ENCODE assay signal across 8 cellular contexts in the genomic region with DNA sequence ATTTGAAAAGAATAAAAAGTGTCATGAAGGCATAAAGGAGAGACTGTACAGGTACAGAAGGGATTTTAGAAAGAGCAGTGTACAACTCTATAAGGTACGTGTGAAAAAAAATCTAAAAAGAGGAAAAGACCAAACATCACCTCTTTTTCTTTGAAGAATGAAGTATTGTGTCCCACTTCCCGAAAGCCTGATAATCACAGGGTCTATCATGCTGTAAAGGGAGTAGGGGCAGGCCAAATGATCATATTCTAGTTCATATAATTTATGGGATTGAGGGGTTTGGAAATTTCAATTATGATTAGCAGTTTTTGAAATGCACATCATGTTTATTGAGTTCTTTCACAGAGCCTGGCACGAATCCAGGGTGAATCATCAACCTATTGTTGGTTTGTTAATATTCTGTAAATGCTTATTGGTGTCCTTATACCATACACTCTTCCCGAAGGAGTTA. TPM values are rescaled to one million over a fixed set of nuclear protein-coding genes. Genes with fewer than 3 reads are reported as not detected.
A peak's percentile ranks its signal among the peaks of the same experiment; 100 is the strongest.
DNase-seq lines count a peak whose midpoint lies in the region; TF ChIP-seq lines count a peak whose summit lies in the region.

No MANE protein-coding gene starts in this region.

- H3K9me3 ChIP-seq in adrenal gland (replicated peaks in 1 of 3) (no peaks in the 10 kb centered on the region), iPS-15b (ENCODE audit: control insufficient read depth, insufficient read depth, low read length) (no peaks in the 10 kb centered on the region), smooth muscle cell (replicated peaks; ENCODE audit: low read depth) (no peaks in the 10 kb centered on the region)

- WGBS in adrenal gland, 4 donors: 5 to 19% (median 10%) methylated on average over 3 to 4 of the region's 4 CpGs
- 23% methylated on average over 4 of the region's 4 CpGs for WGBS in smooth muscle cell (ENCODE audit: low lambda C conversion rate)

- peaks cover 36% of the 10 kb centered on the region for H3K27me3 Mint-ChIP-seq in T-helper 1 cell treated with Interleukin-12 subunit alpha and Interleukin-12 subunit beta and Interleukin-4 antibody, amounts not matched to agents 30 μg/mL and 1 μg/mL, for 36 hours (ENCODE audit: low read depth)

- H3K27me3 ChIP-seq in adrenal gland (no peaks in the 10 kb centered on the region), iPS-15b (ENCODE audit: control insufficient read depth, insufficient read depth, low read length) (no peaks in the 10 kb centered on the region), smooth muscle cell (ENCODE audit: low read depth) (no peaks in the 10 kb centered on the region)

- H3K27ac ChIP-seq in adrenal gland (peak overlapping the region; percentile 77 to 99 (median 96)), smooth muscle cell (ENCODE audit: low read depth) (peak overlapping the region; percentile 92)

- H3K36me3 ChIP-seq in adrenal gland (replicated peaks in 1 of 2) (no peaks in the 10 kb centered on the region), iPS-15b (ENCODE audit: control insufficient read depth, insufficient read depth, low read length) (no peaks in the 10 kb centered on the region), smooth muscle cell (ENCODE audit: low read depth) (no peaks in the 10 kb centered on the region)

- peaks cover 40% of the 10 kb centered on the region for H3K79me2 ChIP-seq in smooth muscle cell (ENCODE audit: low read depth)

- H2AFZ ChIP-seq in smooth muscle cell (ENCODE audit: low read depth): peak overlapping the region; percentile 87

- intact Hi-C loops in adrenal gland (cut with DNase I): no loop called here

- H3K9ac ChIP-seq in iPS-15b (ENCODE audit: low read depth, low read length) (peak overlapping the region; percentile 66), smooth muscle cell (ENCODE audit: low read depth) (peak overlapping the region; percentile 90)

- H3K36me3 Mint-ChIP-seq in T-helper 1 cell treated with Interleukin-12 subunit alpha and Interleukin-12 subunit beta and Interleukin-4 antibody, amounts not matched to agents 30 μg/mL and 1 μg/mL, for 36 hours (ENCODE audit: low read depth): no peaks in the 10 kb centered on the region

- peak overlapping the region; percentile 82 for H3K4me3 Mint-ChIP-seq in T-helper 1 cell treated with Interleukin-12 subunit alpha and Interleukin-12 subunit beta and Interleukin-4 antibody, amounts not matched to agents 30 μg/mL and 1 μg/mL, for 36 hours

- TF ChIP-seq CTCF in adrenal gland (IDR thresholded peaks at IDR 0.05) (no peak), smooth muscle cell (IDR thresholded peaks at IDR 0.05; ENCODE audit: borderline replicate concordance, insufficient read depth, poor library complexity, severe bottlenecking) (no peak)

- H3K27ac Mint-ChIP-seq in T-helper 1 cell treated with Interleukin-12 subunit alpha and Interleukin-12 subunit beta and Interleukin-4 antibody, amounts not matched to agents 30 μg/mL and 1 μg/mL, for 36 hours: peak overlapping the region; percentile 86

- peaks cover 37% of the 10 kb centered on the region for H3F3A ChIP-seq in smooth muscle cell (ENCODE audit: low read depth)

- H3K4me2 ChIP-seq in smooth muscle cell: peak overlapping the region; percentile 99

- H3K9me3 Mint-ChIP-seq in T-helper 1 cell treated with Interleukin-12 subunit alpha and Interleukin-12 subunit beta and Interleukin-4 antibody, amounts not matched to agents 30 μg/mL and 1 μg/mL, for 36 hours: no peaks in the 10 kb centered on the region

- no peak for TF ChIP-seq POLR2A in adrenal gland (IDR thresholded peaks at IDR 0.05)

- H4K20me1 ChIP-seq in smooth muscle cell (ENCODE audit: low read depth): peaks cover 19% of the 10 kb centered on the region

- H3K4me3 ChIP-seq in adrenal gland (peak overlapping the region in 2 of 4 donors; percentile 4 to 68), iPS-15b (ENCODE audit: low read depth, low read length) (peak overlapping the region; percentile 61), smooth muscle cell (peak overlapping the region; percentile 99)

- peaks cover 31 to 42% of the 10 kb centered on the region in 2 donors for H3K4me1 ChIP-seq in adrenal gland (replicated peaks in 1 of 2)
- H3K4me1 ChIP-seq in iPS-15b (ENCODE audit: control insufficient read depth, insufficient read depth, low read length): peaks cover 17% of the 10 kb centered on the region
- peaks cover 41% of the 10 kb centered on the region for H3K4me1 ChIP-seq in smooth muscle cell (ENCODE audit: low read depth)

- DNase-seq in T-helper 1 cell (no peak), NCI-H2171 (lab: John Stamatoyannopoulos, UW) (peak; percentile 39), adrenal gland (peak; percentile 64 to 89 (median 80)), smooth muscle cell (lab: John Stamatoyannopoulos, UW; ENCODE audit: unreplicated experiment) (no peak), HuH-7 (ENCODE audit: low spot score) (no peak), OCI-M2 (lab: John Stamatoyannopoulos, UW; ENCODE audit: unreplicated experiment) (no peak)

- H3K4me1 Mint-ChIP-seq in T-helper 1 cell treated with Interleukin-12 subunit alpha and Interleukin-12 subunit beta and Interleukin-4 antibody, amounts not matched to agents 30 μg/mL and 1 μg/mL, for 36 hours (ENCODE audit: low read depth): peaks cover 27% of the 10 kb centered on the region

RNA-seq across cellular contexts. Expression of a gene that starts 0.9 kb away (rescaled TPM):
- total RNA-seq in adrenal gland: 100 to 1,000 TPM in 3 of 8 donors, 10 to 100 TPM in 5; 49.0 to 146 (median 81.4) TPM
- 10 to 100 TPM; 33.4 to 75.9 (median 41.6) TPM for polyA plus RNA-seq in adrenal gland
- 59.2 and 64.0 TPM in 2 replicates for total RNA-seq in smooth muscle cell
- 45.6 and 70.7 TPM in 2 replicates for polyA plus RNA-seq in smooth muscle cell

Comparison
In these comparisons a context has a peak if more than half of its experiments do, and no peak if none do; other contexts are left out.
1. DNase-seq: peak in NCI-H2171 (single experiment) and adrenal gland (7 of 7); none in T-helper 1 cell (0 of 5), smooth muscle cell (single experiment), HuH-7 (single experiment) and OCI-M2 (single experiment).